1 cellular context compared by ENCODE assay signal in the genomic region with DNA sequence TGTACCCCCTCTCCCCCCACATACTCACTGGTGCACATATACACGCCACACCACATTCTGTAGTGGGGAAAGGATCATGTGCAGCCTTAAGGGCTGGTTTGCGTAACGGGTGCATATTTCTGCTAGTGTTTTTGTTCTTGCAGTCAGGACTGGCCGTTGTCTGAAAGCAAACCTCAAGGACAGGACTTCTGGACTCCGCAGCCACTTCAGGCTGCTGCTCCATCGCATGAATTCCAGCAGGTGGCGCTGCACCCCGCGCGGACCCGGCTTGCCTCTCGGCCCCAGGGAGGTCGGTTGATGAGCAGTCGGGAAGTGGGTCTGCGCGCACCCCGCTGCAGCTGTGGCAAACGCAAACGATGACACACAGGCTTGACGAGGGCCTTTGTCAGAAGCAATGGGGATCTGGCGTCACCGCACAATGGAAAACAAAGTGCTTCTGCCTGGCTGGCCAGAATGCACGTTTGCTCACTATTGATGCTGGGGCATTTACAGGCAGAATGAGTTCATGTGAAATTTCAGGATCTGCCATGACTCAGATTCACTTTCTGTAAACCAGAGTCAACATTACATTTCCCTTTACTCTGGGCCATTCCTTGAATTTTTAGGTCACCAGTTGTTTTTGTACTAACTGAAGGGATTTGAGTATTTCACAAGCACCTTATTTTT.
TF ChIP-seq lines count a peak whose summit lies in the region.

No MANE protein-coding gene starts in this region.

TF ChIP-seq in HEK293, 187 proteins besides CTCF, POLR2A, EP300 and RAD21 (continued from another document and continues in another):
- TF ChIP-seq REST (tag by site-specific recombination; IDR thresholded peaks at IDR 0.05) (peak; percentile 48; the same call in 1 of the 2 replicates), ZNF19 (tag by site-specific recombination; IDR thresholded peaks at IDR 0.05; ENCODE audit: low read depth) (no peak), SCRT1 (tag by site-specific recombination; IDR thresholded peaks at IDR 0.05; ENCODE audit: borderline replicate concordance) (no peak), ZNF175 (tag by site-specific recombination; IDR thresholded peaks at IDR 0.05) (no peak), ZXDB (tag by site-specific recombination; IDR thresholded peaks at IDR 0.05) (peak; percentile 49), ZBTB1 (tag by site-specific recombination; IDR thresholded peaks at IDR 0.05) (0 out of 2 replicates have a peak, but pooled peaks have one; percentile 35), ZNF184 (tag by site-specific recombination; IDR thresholded peaks at IDR 0.05) (peak; percentile 48; the same call in 1 of the 2 replicates), ZNF585B (tag by site-specific recombination; IDR thresholded peaks at IDR 0.05) (no peak; the same call in 1 of the 2 replicates), ZNF223 (tag by site-specific recombination; IDR thresholded peaks at IDR 0.05) (no peak), TRIM28 (IDR thresholded peaks at IDR 0.05; ENCODE audit: borderline replicate concordance, low read length) (0 out of 2 replicates have a peak, but pooled peaks have one; percentile 68), SP3 (tag by site-specific recombination; IDR thresholded peaks at IDR 0.05) (peak; percentile 29; the same call in 1 of the 2 replicates), EGR2 (tag by site-specific recombination; IDR thresholded peaks at IDR 0.05; ENCODE audit: low read depth) (no peak), ZNF558 (tag by site-specific recombination; IDR thresholded peaks at IDR 0.05) (peak; percentile 50), ZNF571 (tag by site-specific recombination; IDR thresholded peaks at IDR 0.05) (no peak), PATZ1 (tag by site-specific recombination; IDR thresholded peaks at IDR 0.05) (peak; percentile 78), ZNF132 (tag by site-specific recombination; IDR thresholded peaks at IDR 0.05; ENCODE audit: borderline replicate concordance) (no peak), ZNF2 (tag by site-specific recombination; IDR thresholded peaks at IDR 0.05) (peak; percentile 99), ZFHX2 (tag by site-specific recombination; conservative IDR thresholded peaks at IDR 0.05) (no peak), BCL6B (tag by site-specific recombination; IDR thresholded peaks at IDR 0.05) (no peak), ZNF600 (tag by site-specific recombination; IDR thresholded peaks at IDR 0.05) (peak; percentile 98), ZNF324 (tag by site-specific recombination; IDR thresholded peaks at IDR 0.05) (0 out of 2 replicates have a peak, but pooled peaks have one; percentile 46), ZNF785 (tag by site-specific recombination; IDR thresholded peaks at IDR 0.05) (no peak), ZNF529 (tag by site-specific recombination; IDR thresholded peaks at IDR 0.05; ENCODE audit: insufficient replicate concordance) (no peak)
- TF ChIP-seq, protein P1, sequence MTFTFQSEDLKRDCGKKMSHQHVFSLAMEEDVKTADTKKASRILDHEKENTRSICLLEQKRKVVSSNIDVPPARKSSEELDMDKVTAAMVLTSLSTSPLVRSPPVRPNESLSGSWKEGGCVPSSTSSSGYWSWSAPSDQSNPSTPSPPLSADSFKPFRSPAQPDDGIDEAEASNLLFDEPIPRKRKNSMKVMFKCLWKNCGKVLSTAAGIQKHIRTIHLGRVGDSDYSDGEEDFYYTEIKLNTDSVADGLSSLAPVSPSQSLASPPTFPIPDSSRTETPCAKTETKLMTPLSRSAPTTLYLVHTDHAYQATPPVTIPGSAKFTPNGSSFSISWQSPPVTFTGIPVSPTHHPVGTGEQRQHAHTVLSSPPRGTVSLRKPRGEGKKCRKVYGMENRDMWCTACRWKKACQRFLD (tag by site-specific recombination; IDR thresholded peaks at IDR 0.05): no peak
- TF ChIP-seq, protein P2, sequence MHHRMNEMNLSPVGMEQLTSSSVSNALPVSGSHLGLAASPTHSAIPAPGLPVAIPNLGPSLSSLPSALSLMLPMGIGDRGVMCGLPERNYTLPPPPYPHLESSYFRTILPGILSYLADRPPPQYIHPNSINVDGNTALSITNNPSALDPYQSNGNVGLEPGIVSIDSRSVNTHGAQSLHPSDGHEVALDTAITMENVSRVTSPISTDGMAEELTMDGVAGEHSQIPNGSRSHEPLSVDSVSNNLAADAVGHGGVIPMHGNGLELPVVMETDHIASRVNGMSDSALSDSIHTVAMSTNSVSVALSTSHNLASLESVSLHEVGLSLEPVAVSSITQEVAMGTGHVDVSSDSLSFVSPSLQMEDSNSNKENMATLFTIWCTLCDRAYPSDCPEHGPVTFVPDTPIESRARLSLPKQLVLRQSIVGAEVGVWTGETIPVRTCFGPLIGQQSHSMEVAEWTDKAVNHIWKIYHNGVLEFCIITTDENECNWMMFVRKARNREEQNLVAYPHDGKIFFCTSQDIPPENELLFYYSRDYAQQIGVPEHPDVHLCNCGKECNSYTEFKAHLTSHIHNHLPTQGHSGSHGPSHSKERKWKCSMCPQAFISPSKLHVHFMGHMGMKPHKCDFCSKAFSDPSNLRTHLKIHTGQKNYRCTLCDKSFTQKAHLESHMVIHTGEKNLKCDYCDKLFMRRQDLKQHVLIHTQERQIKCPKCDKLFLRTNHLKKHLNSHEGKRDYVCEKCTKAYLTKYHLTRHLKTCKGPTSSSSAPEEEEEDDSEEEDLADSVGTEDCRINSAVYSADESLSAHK (tag by site-specific recombination; IDR thresholded peaks at IDR 0.05): no peak
- TF ChIP-seq, protein P3, sequence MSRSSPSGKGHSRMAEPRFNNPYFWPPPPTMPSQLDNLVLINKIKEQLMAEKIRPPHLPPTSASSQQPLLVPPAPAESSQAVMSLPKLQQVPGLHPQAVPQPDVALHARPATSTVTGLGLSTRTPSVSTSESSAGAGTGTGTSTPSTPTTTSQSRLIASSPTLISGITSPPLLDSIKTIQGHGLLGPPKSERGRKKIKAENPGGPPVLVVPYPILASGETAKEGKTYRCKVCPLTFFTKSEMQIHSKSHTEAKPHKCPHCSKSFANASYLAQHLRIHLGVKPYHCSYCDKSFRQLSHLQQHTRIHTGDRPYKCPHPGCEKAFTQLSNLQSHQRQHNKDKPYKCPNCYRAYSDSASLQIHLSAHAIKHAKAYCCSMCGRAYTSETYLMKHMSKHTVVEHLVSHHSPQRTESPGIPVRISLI (tag by site-specific recombination; IDR thresholded peaks at IDR 0.05): no peak
- TF ChIP-seq, protein P4, sequence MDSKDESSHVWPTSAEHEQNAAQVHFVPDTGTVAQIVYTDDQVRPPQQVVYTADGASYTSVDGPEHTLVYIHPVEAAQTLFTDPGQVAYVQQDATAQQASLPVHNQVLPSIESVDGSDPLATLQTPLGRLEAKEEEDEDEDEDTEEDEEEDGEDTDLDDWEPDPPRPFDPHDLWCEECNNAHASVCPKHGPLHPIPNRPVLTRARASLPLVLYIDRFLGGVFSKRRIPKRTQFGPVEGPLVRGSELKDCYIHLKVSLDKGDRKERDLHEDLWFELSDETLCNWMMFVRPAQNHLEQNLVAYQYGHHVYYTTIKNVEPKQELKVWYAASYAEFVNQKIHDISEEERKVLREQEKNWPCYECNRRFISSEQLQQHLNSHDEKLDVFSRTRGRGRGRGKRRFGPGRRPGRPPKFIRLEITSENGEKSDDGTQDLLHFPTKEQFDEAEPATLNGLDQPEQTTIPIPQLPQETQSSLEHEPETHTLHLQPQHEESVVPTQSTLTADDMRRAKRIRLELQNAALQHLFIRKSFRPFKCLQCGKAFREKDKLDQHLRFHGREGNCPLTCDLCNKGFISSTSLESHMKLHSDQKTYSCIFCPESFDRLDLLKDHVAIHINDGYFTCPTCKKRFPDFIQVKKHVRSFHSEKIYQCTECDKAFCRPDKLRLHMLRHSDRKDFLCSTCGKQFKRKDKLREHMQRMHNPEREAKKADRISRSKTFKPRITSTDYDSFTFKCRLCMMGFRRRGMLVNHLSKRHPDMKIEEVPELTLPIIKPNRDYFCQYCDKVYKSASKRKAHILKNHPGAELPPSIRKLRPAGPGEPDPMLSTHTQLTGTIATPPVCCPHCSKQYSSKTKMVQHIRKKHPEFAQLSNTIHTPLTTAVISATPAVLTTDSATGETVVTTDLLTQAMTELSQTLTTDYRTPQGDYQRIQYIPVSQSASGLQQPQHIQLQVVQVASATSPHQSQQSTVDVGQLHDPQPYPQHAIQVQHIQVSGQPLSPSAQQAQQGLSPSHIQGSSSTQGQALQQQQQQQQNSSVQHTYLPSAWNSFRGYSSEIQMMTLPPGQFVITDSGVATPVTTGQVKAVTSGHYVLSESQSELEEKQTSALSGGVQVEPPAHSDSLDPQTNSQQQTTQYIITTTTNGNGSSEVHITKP (tag by site-specific recombination; IDR thresholded peaks at IDR 0.05): peak; percentile 44; the same call in 1 of the 2 replicates
- TF ChIP-seq, protein P5, sequence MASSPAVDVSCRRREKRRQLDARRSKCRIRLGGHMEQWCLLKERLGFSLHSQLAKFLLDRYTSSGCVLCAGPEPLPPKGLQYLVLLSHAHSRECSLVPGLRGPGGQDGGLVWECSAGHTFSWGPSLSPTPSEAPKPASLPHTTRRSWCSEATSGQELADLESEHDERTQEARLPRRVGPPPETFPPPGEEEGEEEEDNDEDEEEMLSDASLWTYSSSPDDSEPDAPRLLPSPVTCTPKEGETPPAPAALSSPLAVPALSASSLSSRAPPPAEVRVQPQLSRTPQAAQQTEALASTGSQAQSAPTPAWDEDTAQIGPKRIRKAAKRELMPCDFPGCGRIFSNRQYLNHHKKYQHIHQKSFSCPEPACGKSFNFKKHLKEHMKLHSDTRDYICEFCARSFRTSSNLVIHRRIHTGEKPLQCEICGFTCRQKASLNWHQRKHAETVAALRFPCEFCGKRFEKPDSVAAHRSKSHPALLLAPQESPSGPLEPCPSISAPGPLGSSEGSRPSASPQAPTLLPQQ (tag by site-specific recombination; IDR thresholded peaks at IDR 0.05): peak; percentile 85
- TF ChIP-seq, protein P6, sequence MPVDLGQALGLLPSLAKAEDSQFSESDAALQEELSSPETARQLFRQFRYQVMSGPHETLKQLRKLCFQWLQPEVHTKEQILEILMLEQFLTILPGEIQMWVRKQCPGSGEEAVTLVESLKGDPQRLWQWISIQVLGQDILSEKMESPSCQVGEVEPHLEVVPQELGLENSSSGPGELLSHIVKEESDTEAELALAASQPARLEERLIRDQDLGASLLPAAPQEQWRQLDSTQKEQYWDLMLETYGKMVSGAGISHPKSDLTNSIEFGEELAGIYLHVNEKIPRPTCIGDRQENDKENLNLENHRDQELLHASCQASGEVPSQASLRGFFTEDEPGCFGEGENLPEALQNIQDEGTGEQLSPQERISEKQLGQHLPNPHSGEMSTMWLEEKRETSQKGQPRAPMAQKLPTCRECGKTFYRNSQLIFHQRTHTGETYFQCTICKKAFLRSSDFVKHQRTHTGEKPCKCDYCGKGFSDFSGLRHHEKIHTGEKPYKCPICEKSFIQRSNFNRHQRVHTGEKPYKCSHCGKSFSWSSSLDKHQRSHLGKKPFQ (tag by site-specific recombination; IDR thresholded peaks at IDR 0.05): no peak
- TF ChIP-seq, protein P7, sequence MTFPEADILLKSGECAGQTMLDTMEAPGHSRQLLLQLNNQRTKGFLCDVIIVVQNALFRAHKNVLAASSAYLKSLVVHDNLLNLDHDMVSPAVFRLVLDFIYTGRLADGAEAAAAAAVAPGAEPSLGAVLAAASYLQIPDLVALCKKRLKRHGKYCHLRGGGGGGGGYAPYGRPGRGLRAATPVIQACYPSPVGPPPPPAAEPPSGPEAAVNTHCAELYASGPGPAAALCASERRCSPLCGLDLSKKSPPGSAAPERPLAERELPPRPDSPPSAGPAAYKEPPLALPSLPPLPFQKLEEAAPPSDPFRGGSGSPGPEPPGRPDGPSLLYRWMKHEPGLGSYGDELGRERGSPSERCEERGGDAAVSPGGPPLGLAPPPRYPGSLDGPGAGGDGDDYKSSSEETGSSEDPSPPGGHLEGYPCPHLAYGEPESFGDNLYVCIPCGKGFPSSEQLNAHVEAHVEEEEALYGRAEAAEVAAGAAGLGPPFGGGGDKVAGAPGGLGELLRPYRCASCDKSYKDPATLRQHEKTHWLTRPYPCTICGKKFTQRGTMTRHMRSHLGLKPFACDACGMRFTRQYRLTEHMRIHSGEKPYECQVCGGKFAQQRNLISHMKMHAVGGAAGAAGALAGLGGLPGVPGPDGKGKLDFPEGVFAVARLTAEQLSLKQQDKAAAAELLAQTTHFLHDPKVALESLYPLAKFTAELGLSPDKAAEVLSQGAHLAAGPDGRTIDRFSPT (tag by site-specific recombination; IDR thresholded peaks at IDR 0.05): no peak
